ENCODE assay signal across 10 cellular contexts in the genomic region with DNA sequence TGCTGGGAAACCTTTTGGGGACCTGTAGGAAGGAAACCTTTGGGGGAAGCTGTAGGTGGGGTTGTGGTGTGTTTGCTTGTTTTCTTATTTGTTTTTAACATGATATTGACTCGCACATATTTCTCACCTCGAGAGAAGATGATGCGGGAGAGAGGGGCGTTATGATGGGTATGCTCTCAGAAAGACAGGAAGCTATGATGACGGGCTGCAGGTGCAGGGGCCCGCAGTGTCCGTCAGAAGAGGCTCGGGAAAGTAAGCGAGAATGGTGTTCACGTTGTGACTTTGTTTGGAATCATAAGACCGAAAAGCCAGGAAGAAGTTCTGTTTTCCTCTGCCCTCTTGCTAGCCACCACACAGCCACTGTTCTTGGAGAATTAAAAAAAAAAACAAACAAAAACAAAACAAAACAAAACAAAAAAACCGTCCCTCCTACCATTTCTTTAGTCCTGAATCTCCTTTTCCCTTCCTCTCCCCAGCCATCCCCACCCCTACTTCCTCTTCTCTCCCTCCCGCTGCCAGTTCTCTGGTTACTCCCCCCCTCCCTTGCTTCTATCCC. TPM values are rescaled to one million over a fixed set of nuclear protein-coding genes. Genes with fewer than 3 reads are reported as not detected.
A peak's percentile ranks its signal among the peaks of the same experiment; 100 is the strongest.
DNase-seq lines count a peak whose midpoint lies in the region; ATAC-seq, FAIRE-seq and TF ChIP-seq lines count a peak whose summit lies in the region.
"Had no signal": no experiment of that assay in that cellular context is flagged by ENCODE, and none has a peak within 500 bp of the region (broad histone marks: within the 10 kb centered on the region; RNA-seq: fewer than 3 reads in every experiment).

No MANE protein-coding gene starts in this region.

- peak overlapping the region; percentile 84 for H3K4me3 Mint-ChIP-seq in activated naive CD4-positive, alpha-beta T cell treated with anti-CD3 and anti-CD28 coated beads, Interleukin-2, amount 50 U/mL, for 24 hours
- peak overlapping the region; percentile 79 for H3K4me3 Mint-ChIP-seq in activated naive CD8-positive, alpha-beta T cell treated with anti-CD3 and anti-CD28 coated beads for 36 hours
- H3K4me3 Mint-ChIP-seq in type B pancreatic cell = peak overlapping the region; percentile 97

- FAIRE-seq in kidney (lab: Jason Lieb, UNC) = no peak

- intact Hi-C loops in kidney (cut with DNase I) = no loop called here

- no peak overlapping the region for H3K9ac ChIP-seq in kidney (ENCODE audit: low read length in 2 of 2)

- no peaks in the 10 kb centered on the region for H3K36me3 Mint-ChIP-seq in activated naive CD4-positive, alpha-beta T cell treated with anti-CD3 and anti-CD28 coated beads, Interleukin-2, amount 50 U/mL, for 24 hours
- no peaks in the 10 kb centered on the region for H3K36me3 Mint-ChIP-seq in activated naive CD8-positive, alpha-beta T cell treated with anti-CD3 and anti-CD28 coated beads for 36 hours
- H3K36me3 Mint-ChIP-seq in type B pancreatic cell = peaks cover 4% of the 10 kb centered on the region

- no peak for DNase-seq in activated naive CD4-positive, alpha-beta T cell (lab: John Stamatoyannopoulos, UW)
- DNase-seq in activated naive CD8-positive, alpha-beta T cell treated with anti-CD3 and anti-CD28 coated beads for 36 hours = no peak
- DNase-seq in kidney = no peak
- DNase-seq in type B pancreatic cell (ENCODE audit: extremely low spot score, unreplicated experiment) = no peak
- DNase-seq in GM10266 (ENCODE audit: extremely low spot score) = no peak
- no peak for DNase-seq in pons (ENCODE audit: low spot score)

- peaks cover 0 to 5% of the 10 kb centered on the region in 2 donors for H3K4me1 ChIP-seq in kidney (ENCODE audit: control insufficient read depth in 1 of 2, insufficient read depth in 1 of 2, low read depth in 1 of 2, low read length in 2 of 2)

- ATAC-seq in HG02759 (IDR thresholded peaks at IDR 0.05; ENCODE audit: unreplicated experiment) = no peak

- no peak overlapping the region for H3K27ac ChIP-seq in kidney (ENCODE audit: low read depth in 2 of 2, low read length in 2 of 2)
- H3K27ac ChIP-seq: HL-60 had no signal

- H3K4me1 Mint-ChIP-seq in activated naive CD4-positive, alpha-beta T cell treated with anti-CD3 and anti-CD28 coated beads, Interleukin-2, amount 50 U/mL, for 24 hours = peaks cover 15% of the 10 kb centered on the region
- H3K4me1 Mint-ChIP-seq in activated naive CD8-positive, alpha-beta T cell treated with anti-CD3 and anti-CD28 coated beads for 36 hours = peaks cover 10% of the 10 kb centered on the region
- H3K4me1 Mint-ChIP-seq in type B pancreatic cell (ENCODE audit: unreplicated experiment) = peaks cover 10% of the 10 kb centered on the region

- H3K27me3 Mint-ChIP-seq in activated naive CD4-positive, alpha-beta T cell treated with anti-CD3 and anti-CD28 coated beads, Interleukin-2, amount 50 U/mL, for 24 hours = peaks cover 54% of the 10 kb centered on the region
- H3K27me3 Mint-ChIP-seq in activated naive CD8-positive, alpha-beta T cell treated with anti-CD3 and anti-CD28 coated beads for 36 hours = peaks cover 75% of the 10 kb centered on the region
- peaks cover 94% of the 10 kb centered on the region for H3K27me3 Mint-ChIP-seq in type B pancreatic cell

- peak overlapping the region; percentile 38 to 44 for H3K4me3 ChIP-seq in kidney (ENCODE audit: low read length in 2 of 2)

- H3K36me3 ChIP-seq in kidney (ENCODE audit: control insufficient read depth in 1 of 2, insufficient read depth in 2 of 2, low read length in 2 of 2) = no peaks in the 10 kb centered on the region

- no peaks in the 10 kb centered on the region for H3K9me3 Mint-ChIP-seq in activated naive CD4-positive, alpha-beta T cell treated with anti-CD3 and anti-CD28 coated beads, Interleukin-2, amount 50 U/mL, for 24 hours
- no peaks in the 10 kb centered on the region for H3K9me3 Mint-ChIP-seq in activated naive CD8-positive, alpha-beta T cell treated with anti-CD3 and anti-CD28 coated beads for 36 hours
- no peaks in the 10 kb centered on the region for H3K9me3 Mint-ChIP-seq in type B pancreatic cell

- TF ChIP-seq CTCF in kidney (IDR thresholded peaks at IDR 0.05; ENCODE audit: borderline replicate concordance, extremely low read depth, insufficient read depth) = no peak
- no peak for TF ChIP-seq CTCF in type B pancreatic cell (conservative IDR thresholded peaks at IDR 0.05)
- TF ChIP-seq CTCF in GM10266 (IDR thresholded peaks at IDR 0.05; ENCODE audit: control insufficient read depth, insufficient read depth, low read depth, missing control alignments) = no peak

- H3K9me3 ChIP-seq in kidney (ENCODE audit: control insufficient read depth in 1 of 2, low read length in 2 of 2) = no peaks in the 10 kb centered on the region

- H3K27ac Mint-ChIP-seq in activated naive CD4-positive, alpha-beta T cell treated with anti-CD3 and anti-CD28 coated beads, Interleukin-2, amount 50 U/mL, for 24 hours = no peak overlapping the region
- H3K27ac Mint-ChIP-seq in activated naive CD8-positive, alpha-beta T cell treated with anti-CD3 and anti-CD28 coated beads for 36 hours = no peak overlapping the region
- peak overlapping the region; percentile 75 for H3K27ac Mint-ChIP-seq in type B pancreatic cell

RNA-seq across cellular contexts. Expression of a gene that starts 0.4 kb away (rescaled TPM):
- not detected for total RNA-seq in activated naive CD8-positive, alpha-beta T cell treated with anti-CD3 and anti-CD28 coated beads for 36 hours
- total RNA-seq in kidney = 0.28 TPM
- not detected for polyA plus RNA-seq in kidney (ENCODE audit: insufficient read depth, low read depth, low replicate concordance)
- 5.5 and 10.7 TPM in 2 replicates for total RNA-seq in type B pancreatic cell (ENCODE audit: low replicate concordance)
- total RNA-seq: pulmonary artery endothelial cell had no signal
